ENCODE assay signal across 6 cellular contexts in genomic region chr10:47920610-47921009, GRCh38. TPM values are rescaled to one million over a fixed set of nuclear protein-coding genes. Genes with fewer than 3 reads are reported as not detected.
"Had no signal": no experiment of that assay in that cellular context is flagged by ENCODE, and none has a peak within 500 bp of the region (broad histone marks: within the 10 kb centered on the region; RNA-seq: fewer than 3 reads in every experiment).

No MANE protein-coding gene starts in this region.

RNA-seq across cellular contexts. Expression of gene NPY4R2, which starts 2.1 kb away (rescaled TPM):
- total RNA-seq: activated CD8-positive, alpha-beta T cell treated with anti-CD3 and anti-CD28 coated beads for 36 hours; activated naive CD8-positive, alpha-beta T cell treated with anti-CD3 and anti-CD28 coated beads for 36 hours; activated T-cell treated with anti-CD3 and anti-CD28 coated beads, Interleukin-2, amount 50 U/mL, for 72 hours; activated T-helper 2 cell treated with anti-CD3 and anti-CD28 coated beads, Interferon-gamma antibody, Interleukin-2, Interleukin-4, amounts not matched to agents 10 μg/mL and 5 μg/mL and 100 μg/mL, durations not matched to agents 14 hours and 24 hours and 36 hours; body of pancreas; SK-MEL-5 had no signal
